Comparison of ENCODE assay signal across 29 cellular contexts in genomic region chrX:69101655-69102251, GRCh38.
"Had no signal": no experiment of that assay in that cellular context is flagged by ENCODE, and none has a peak within 500 bp of the region (broad histone marks: within the 10 kb centered on the region; RNA-seq: fewer than 3 reads in every experiment).

No MANE protein-coding gene starts in this region.

- DNase-seq: activated B cell treated with CpG ODN at 0.5 μM for 24 hours; activated effector memory CD4-positive, alpha-beta T cell treated with anti-CD3 and anti-CD28 coated beads, Interleukin-2, amount 50 U/mL, for 16 hours; activated naive CD4-positive, alpha-beta T cell treated with anti-CD3 and anti-CD28 coated beads for 36 hours; activated naive CD8-positive, alpha-beta T cell treated with anti-CD3 and anti-CD28 coated beads for 36 hours; adrenal gland; aorta; brain microvascular endothelial cell; caudate nucleus; cortex of kidney; effector memory CD8-positive, alpha-beta T cell; erythroblast; gastrocnemius medialis; glutamatergic neuron; left ventricle myocardium inferior; naive B cell; psoas muscle; sigmoid colon; small intestine; stimulated activated CD4-positive, alpha-beta T cell treated with anti-CD3 and anti-CD28 coated beads, Interleukin-1b, Interleukin-23, amount 100 ng/mL, for 48 hours; stimulated activated CD4-positive, alpha-beta T cell treated with anti-CD3 and anti-CD28 coated beads, Interleukin-4, amount 100 ng/mL, for 4 hours; stimulated activated CD8-positive, alpha-beta memory T cell treated with anti-CD3 and anti-CD28 coated beads, Interleukin-4, amount 100 ng/mL, for 48 hours; stimulated activated naive CD8-positive, alpha-beta T cell treated with anti-CD3 and anti-CD28 coated beads, Interleukin-15, amount 100 ng/mL, for 72 hours; substantia nigra; T-helper 1 cell; upper lobe of right lung had no signal

- H3K9me3 ChIP-seq: adrenal gland, gastrocnemius medialis, left ventricle myocardium inferior, psoas muscle, sigmoid colon, upper lobe of right lung had no signal

- H3K27me3 Mint-ChIP-seq: activated B cell treated with CpG ODN at 0.5 μM for 24 hours; activated naive CD8-positive, alpha-beta T cell treated with anti-CD3 and anti-CD28 coated beads for 36 hours; effector memory CD8-positive, alpha-beta T cell; stimulated activated memory B cell treated with anti-CD40 and anti-IgM and Interleukin-4, amounts not matched to agents 10 μg/mL and 1 μg/mL and 100 μg/mL, for 72 hours; stimulated activated naive CD8-positive, alpha-beta T cell treated with anti-CD3 and anti-CD28 coated beads, Interleukin-15, amount 100 ng/mL, for 72 hours had no signal

- H3K27me3 ChIP-seq: brain microvascular endothelial cell, gastrocnemius medialis, neural progenitor cell, upper lobe of right lung had no signal

- H3K4me1 ChIP-seq: adrenal gland, gastrocnemius medialis, left ventricle myocardium inferior, psoas muscle, upper lobe of right lung had no signal

- H3K36me3 Mint-ChIP-seq: activated naive CD8-positive, alpha-beta T cell treated with anti-CD3 and anti-CD28 coated beads for 36 hours; naive B cell; neural progenitor cell; stimulated activated memory B cell treated with anti-CD40 and anti-IgM and Interleukin-4, amounts not matched to agents 10 μg/mL and 1 μg/mL and 100 μg/mL, for 72 hours had no signal

- H3K27ac ChIP-seq: adrenal gland, brain microvascular endothelial cell, gastrocnemius medialis, left ventricle myocardium inferior, neural progenitor cell, psoas muscle, sigmoid colon, upper lobe of right lung had no signal

- H3K9ac ChIP-seq: neural progenitor cell had no signal

- H3K4me3 ChIP-seq: adrenal gland, gastrocnemius medialis, left ventricle myocardium inferior, neural progenitor cell, psoas muscle, sigmoid colon, upper lobe of right lung had no signal

- H3K36me3 ChIP-seq: adrenal gland, brain microvascular endothelial cell, gastrocnemius medialis, left ventricle myocardium inferior, neural progenitor cell, sigmoid colon, upper lobe of right lung had no signal

- H3K4me1 Mint-ChIP-seq: activated B cell treated with CpG ODN at 0.5 μM for 24 hours; activated naive CD8-positive, alpha-beta T cell treated with anti-CD3 and anti-CD28 coated beads for 36 hours; naive B cell; stimulated activated memory B cell treated with anti-CD40 and anti-IgM and Interleukin-4, amounts not matched to agents 10 μg/mL and 1 μg/mL and 100 μg/mL, for 72 hours; stimulated activated naive CD8-positive, alpha-beta T cell treated with anti-CD3 and anti-CD28 coated beads, Interleukin-15, amount 100 ng/mL, for 72 hours had no signal

- H2AFZ ChIP-seq: neural progenitor cell had no signal

- H3K9me3 Mint-ChIP-seq: activated B cell treated with CpG ODN at 0.5 μM for 24 hours; activated naive CD4-positive, alpha-beta T cell treated with anti-CD3 and anti-CD28 coated beads for 36 hours; activated naive CD8-positive, alpha-beta T cell treated with anti-CD3 and anti-CD28 coated beads for 36 hours; activated T-helper 1 cell treated with anti-CD3 and anti-CD28 coated beads, Interleukin-12 subunit alpha, Interleukin-12 subunit beta, Interleukin-2, Interleukin-4 antibody, amounts not matched to agents 30 ng/mL and 10 ng/mL and 1 ng/mL, durations not matched to agents 14 hours and 24 hours and 36 hours; effector memory CD8-positive, alpha-beta T cell; stimulated activated memory B cell treated with anti-CD40 and anti-IgM and Interleukin-4, amounts not matched to agents 10 μg/mL and 1 μg/mL and 100 μg/mL, for 72 hours; stimulated activated naive CD8-positive, alpha-beta T cell treated with anti-CD3 and anti-CD28 coated beads, Interleukin-15, amount 100 ng/mL, for 72 hours; T-helper 2 cell treated with Interferon-gamma antibody and Interleukin-4, amounts not matched to agents 5 μg/mL and 100 μg/mL, for 36 hours had no signal

- H3K4me3 Mint-ChIP-seq: activated B cell treated with CpG ODN at 0.5 μM for 24 hours; activated naive CD4-positive, alpha-beta T cell treated with anti-CD3 and anti-CD28 coated beads for 36 hours; activated naive CD8-positive, alpha-beta T cell treated with anti-CD3 and anti-CD28 coated beads for 36 hours; activated T-helper 1 cell treated with anti-CD3 and anti-CD28 coated beads, Interleukin-12 subunit alpha, Interleukin-12 subunit beta, Interleukin-2, Interleukin-4 antibody, amounts not matched to agents 30 ng/mL and 10 ng/mL and 1 ng/mL, durations not matched to agents 14 hours and 24 hours and 36 hours; effector memory CD8-positive, alpha-beta T cell; neural progenitor cell; stimulated activated memory B cell treated with anti-CD40 and anti-IgM and Interleukin-4, amounts not matched to agents 10 μg/mL and 1 μg/mL and 100 μg/mL, for 72 hours; stimulated activated naive CD8-positive, alpha-beta T cell treated with anti-CD3 and anti-CD28 coated beads, Interleukin-15, amount 100 ng/mL, for 72 hours; T-helper 2 cell treated with Interferon-gamma antibody and Interleukin-4, amounts not matched to agents 5 μg/mL and 100 μg/mL, for 36 hours had no signal

- H3K4me2 ChIP-seq: neural progenitor cell had no signal

- ATAC-seq: effector memory CD8-positive, alpha-beta T cell; gastrocnemius medialis; stimulated activated memory B cell treated with anti-CD40 and anti-IgM and Interleukin-4, amounts not matched to agents 10 μg/mL and 1 μg/mL and 100 μg/mL, for 72 hours; stimulated activated naive CD8-positive, alpha-beta T cell treated with anti-CD3 and anti-CD28 coated beads, Interleukin-15, amount 100 ng/mL, for 72 hours; upper lobe of right lung had no signal

- H3K27ac Mint-ChIP-seq: activated B cell treated with CpG ODN at 0.5 μM for 24 hours; activated naive CD4-positive, alpha-beta T cell treated with anti-CD3 and anti-CD28 coated beads for 36 hours; activated naive CD8-positive, alpha-beta T cell treated with anti-CD3 and anti-CD28 coated beads for 36 hours; activated T-helper 1 cell treated with anti-CD3 and anti-CD28 coated beads, Interleukin-12 subunit alpha, Interleukin-12 subunit beta, Interleukin-2, Interleukin-4 antibody, amounts not matched to agents 30 ng/mL and 10 ng/mL and 1 ng/mL, durations not matched to agents 14 hours and 24 hours and 36 hours; effector memory CD8-positive, alpha-beta T cell; stimulated activated memory B cell treated with anti-CD40 and anti-IgM and Interleukin-4, amounts not matched to agents 10 μg/mL and 1 μg/mL and 100 μg/mL, for 72 hours; stimulated activated naive CD8-positive, alpha-beta T cell treated with anti-CD3 and anti-CD28 coated beads, Interleukin-15, amount 100 ng/mL, for 72 hours; T-helper 2 cell treated with Interferon-gamma antibody and Interleukin-4, amounts not matched to agents 5 μg/mL and 100 μg/mL, for 36 hours had no signal
